8 cellular contexts compared by ENCODE assay signal in the genomic region with DNA sequence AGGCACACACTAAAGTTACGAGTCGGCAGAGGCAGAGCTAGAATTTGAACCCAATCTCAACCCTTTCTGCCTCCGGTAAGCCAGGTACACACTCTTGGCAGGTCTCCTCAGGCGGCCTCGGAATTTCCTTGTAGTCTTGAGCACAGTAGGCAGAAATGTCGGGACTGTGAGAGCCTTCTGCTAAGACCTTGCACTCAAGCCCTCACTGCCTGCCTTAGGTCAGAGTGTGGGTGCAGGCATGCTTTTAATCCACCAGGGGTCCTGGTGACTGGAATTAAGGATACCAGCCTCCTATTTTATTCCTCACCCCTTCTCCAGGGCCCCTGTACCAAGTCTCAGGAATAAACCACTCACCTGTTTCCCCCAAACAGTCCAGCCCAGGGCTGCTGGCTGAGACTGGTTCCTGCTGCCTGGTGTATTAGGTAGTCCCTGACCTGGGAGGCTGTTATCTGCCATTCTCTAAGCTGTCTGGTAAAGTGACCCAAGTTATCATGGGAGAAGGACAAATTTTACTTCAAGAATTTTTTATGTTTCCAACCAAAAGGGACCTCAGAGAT.
DNase-seq lines count a peak whose midpoint lies in the region; ATAC-seq and TF ChIP-seq lines count a peak whose summit lies in the region.

No MANE protein-coding gene starts in this region.

- ATAC-seq in HG02571 (IDR thresholded peaks at IDR 0.05; ENCODE audit: unreplicated experiment) = peak; percentile 30

- no peaks in the 10 kb centered on the region for H3K9me3 ChIP-seq in effector memory CD4-positive, alpha-beta T cell (ENCODE audit: control insufficient read depth, low read length)
- no peaks in the 10 kb centered on the region for H3K9me3 ChIP-seq in mucosa of rectum (ENCODE audit: control insufficient read depth in 2 of 2, low read length in 2 of 2)
- H3K9me3 ChIP-seq in subcutaneous abdominal adipose tissue (ENCODE audit: control insufficient read depth in 5 of 5, low read length in 5 of 5) = no peaks in the 10 kb centered on the region

- peak; percentile 50 for TF ChIP-seq CTCF in WI38 (IDR thresholded peaks at IDR 0.05; ENCODE audit: low read depth, low read length)

- H3K4me3 ChIP-seq in WI38 (ENCODE audit: low read depth, low read length) (peak overlapping the region; percentile 95), mucosa of rectum (ENCODE audit: low read length in 2 of 2) (peak overlapping the region; percentile 95 to 97), subcutaneous abdominal adipose tissue (ENCODE audit: low read depth in 1 of 5, low read length in 5 of 5) (peak overlapping the region; percentile 89 to 98 (median 97))
- H3K4me3 ChIP-seq in effector memory CD4-positive, alpha-beta T cell (ENCODE audit: insufficient read depth, low read depth, low read length, poor library complexity, severe bottlenecking) = peak overlapping the region; percentile 80

- H3K27ac ChIP-seq in effector memory CD4-positive, alpha-beta T cell (ENCODE audit: insufficient read depth, low read length, poor library complexity, severe bottlenecking) = peak overlapping the region; percentile 77
- H3K27ac ChIP-seq in mucosa of rectum (ENCODE audit: low read depth in 2 of 2, low read length in 2 of 2) (peak overlapping the region; percentile 82 to 84), subcutaneous abdominal adipose tissue (ENCODE audit: low read depth, low read length) (peak overlapping the region; percentile 78)

- peak; percentile 67 for DNase-seq in SIG-M5 treated with dmso at 0.1 percent for 504 hours (lab: John Stamatoyannopoulos, UW; ENCODE audit: unreplicated experiment)
- no peak for DNase-seq in SIG-M5 (lab: John Stamatoyannopoulos, UW)
- DNase-seq in NCI-H128 (lab: John Stamatoyannopoulos, UW; ENCODE audit: unreplicated experiment) = peak; percentile 32
- peak in 2 of 3 donors; percentile 27 to 35 for DNase-seq in effector memory CD4-positive, alpha-beta T cell

- peak overlapping the region; percentile 85 to 95 for H3K9ac ChIP-seq in mucosa of rectum (ENCODE audit: low read depth in 1 of 2, low read length in 2 of 2)
- H3K9ac ChIP-seq in subcutaneous abdominal adipose tissue (ENCODE audit: low read length in 5 of 5) = peak overlapping the region; percentile 69 to 95 (median 92)

- no peaks in the 10 kb centered on the region for H3K27me3 ChIP-seq in effector memory CD4-positive, alpha-beta T cell (replicated peaks; ENCODE audit: control insufficient read depth, insufficient read depth, low read length, poor library complexity, severe bottlenecking)
- H3K27me3 ChIP-seq in mucosa of rectum (ENCODE audit: control insufficient read depth in 2 of 2, insufficient read depth in 2 of 2, low read length in 2 of 2) (no peaks in the 10 kb centered on the region), subcutaneous abdominal adipose tissue (ENCODE audit: control insufficient read depth in 5 of 5, insufficient read depth in 4 of 5, low read length in 5 of 5) (no peaks in the 10 kb centered on the region)

- peaks cover 10% of the 10 kb centered on the region for H3K36me3 ChIP-seq in effector memory CD4-positive, alpha-beta T cell (ENCODE audit: control insufficient read depth, insufficient read depth, low read length)
- peaks cover 10 to 18% of the 10 kb centered on the region in 2 donors for H3K36me3 ChIP-seq in mucosa of rectum (ENCODE audit: control insufficient read depth in 2 of 2, insufficient read depth in 2 of 2, low read length in 2 of 2)
- peaks cover 0 to 20% (median 16%) of the 10 kb centered on the region in 5 donors for H3K36me3 ChIP-seq in subcutaneous abdominal adipose tissue (ENCODE audit: control insufficient read depth in 5 of 5, insufficient read depth in 5 of 5, low read length in 5 of 5)

- peaks cover 10% of the 10 kb centered on the region for H3K4me1 ChIP-seq in effector memory CD4-positive, alpha-beta T cell (ENCODE audit: control insufficient read depth, insufficient read depth, low read length, poor library complexity, severe bottlenecking)
- H3K4me1 ChIP-seq in mucosa of rectum (ENCODE audit: control insufficient read depth in 2 of 2, insufficient read depth in 2 of 2, low read length in 2 of 2) (peaks cover 13 to 21% of the 10 kb centered on the region in 2 donors), subcutaneous abdominal adipose tissue (ENCODE audit: control insufficient read depth in 5 of 5, insufficient read depth in 5 of 5, low read length in 5 of 5) (peaks cover 13 to 51% (median 44%) of the 10 kb centered on the region in 5 donors)
